Comparison of ENCODE assay signal across 9 cellular contexts in genomic region chr5:43216941-43217340, GRCh38. TPM values are rescaled to one million over a fixed set of nuclear protein-coding genes. Genes with fewer than 3 reads are reported as not detected.
"Had no signal": no experiment of that assay in that cellular context is flagged by ENCODE, and none has a peak within 500 bp of the region (broad histone marks: within the 10 kb centered on the region; RNA-seq: fewer than 3 reads in every experiment).

No MANE protein-coding gene starts in this region.

- H3K4me3 ChIP-seq: GM23248, GM23338, HAP-1 had no signal

- H3K4me1 ChIP-seq: HAP-1 had no signal

- H3K9ac ChIP-seq: GM23248 had no signal

- H3K36me3 ChIP-seq: HAP-1 had no signal

- H3K4me2 ChIP-seq: GM23338 had no signal

- H2AFZ ChIP-seq: GM23248, GM23338 had no signal

- DNase-seq: GM23248, GOT3, H7, H9, HCEC 1CT, HFFc6 had no signal

- H3K27ac ChIP-seq: GM23248 had no signal

- H3K9me3 ChIP-seq: HAP-1 had no signal

RNA-seq across cellular contexts. Expression of gene NIM1K, which starts 24.9 kb away (rescaled TPM):
- total RNA-seq: GM23338, H1, H7 had no signal
